ENCODE assay signal across 6 cellular contexts in genomic region chr13:35367586-35367985, GRCh38.
"Had no signal": no experiment of that assay in that cellular context is flagged by ENCODE, and none has a peak within 500 bp of the region (broad histone marks: within the 10 kb centered on the region; RNA-seq: fewer than 3 reads in every experiment).

No MANE protein-coding gene starts in this region.

- H3K9me3 ChIP-seq: HAP-1 had no signal

- H2AFZ ChIP-seq: GM23248 had no signal

- H3K27ac ChIP-seq: GM23248 had no signal

- ATAC-seq: HCT116 had no signal

- H3K36me3 ChIP-seq: HAP-1 had no signal

- H3K9ac ChIP-seq: GM23248 had no signal

- DNase-seq: GM23248, GOT3, H7, KBM-7 had no signal

- H3K4me1 ChIP-seq: HAP-1 had no signal

- H3K4me3 ChIP-seq: GM23248, HAP-1 had no signal
